8 cellular contexts compared by ENCODE assay signal in genomic region chr11:64777449-64778222, GRCh38. TPM values are rescaled to one million over a fixed set of nuclear protein-coding genes. Genes with fewer than 3 reads are reported as not detected.
DNase-seq lines count a peak whose midpoint lies in the region; FAIRE-seq and TF ChIP-seq lines count a peak whose summit lies in the region.

No MANE protein-coding gene starts in this region.

- no peaks in the 10 kb centered on the region for H3K9me3 Mint-ChIP-seq in nephron

- H3K4me3 ChIP-seq in fibroblast of the aortic adventitia (ENCODE audit: low read depth, low read length) = peak overlapping the region; percentile 97

- peak overlapping the region; percentile 86 to 99 (median 98) for H3K4me3 Mint-ChIP-seq in nephron

- no peaks in the 10 kb centered on the region for H3K27me3 Mint-ChIP-seq in nephron (ENCODE audit: low read depth)

- H3K4me1 Mint-ChIP-seq in nephron = peaks cover 47% of the 10 kb centered on the region

- peaks cover 49% of the 10 kb centered on the region for H3K36me3 Mint-ChIP-seq in nephron (ENCODE audit: low read depth)

- DNase-seq in NCI-H187 (lab: John Stamatoyannopoulos, UW) (peak; percentile 44 to 61), NCI-H187 treated with DMSO at 0.1 percent for 48 hours (lab: John Stamatoyannopoulos, UW) (no peak), HT-29 (ENCODE audit: low spot score) (peak; percentile 88), RCC 7860 (ENCODE audit: low spot score) (peak; percentile 33), fibroblast of the aortic adventitia (ENCODE audit: low read depth) (peak; percentile 79)
- peak; percentile 73 for DNase-seq in activated effector memory CD4-positive, alpha-beta T cell treated with Interleukin-2 at 50 U/mL for 16 hours
- peak; percentile 62 to 87 (median 78) for DNase-seq in stimulated activated naive CD4-positive, alpha-beta T cell (lab: John Stamatoyannopoulos, UW)

- peak overlapping the region; percentile 78 to 98 (median 95) for H3K27ac Mint-ChIP-seq in nephron

- no peak for TF ChIP-seq CTCF in fibroblast of the aortic adventitia (IDR thresholded peaks at IDR 0.05; ENCODE audit: insufficient read depth, low read length)
- no peak for TF ChIP-seq CTCF in nephron (IDR thresholded peaks at IDR 0.05; ENCODE audit: unreplicated experiment in 3 of 3)

- no peak for FAIRE-seq in RCC 7860 (lab: Jason Lieb, UNC)

RNA-seq across cellular contexts. Expression of gene SF1, which starts 0.7 kb away (rescaled TPM):
- 193 and 251 TPM in 2 replicates for total RNA-seq in HT-29 (2014; rRNA removed; shearing (Covaris generic))
- total RNA-seq in fibroblast of the aortic adventitia (ENCODE audit: low replicate concordance) = 150 and 183 TPM in 2 replicates

RNA-seq across cellular contexts. Expression of gene PYGM, which starts 17.9 kb away (rescaled TPM):
- total RNA-seq in HT-29 (2014; rRNA removed; shearing (Covaris generic)) = 0.16 and 0.23 TPM in 2 replicates
- 0.63 and 1.7 TPM in 2 replicates for total RNA-seq in fibroblast of the aortic adventitia (ENCODE audit: low replicate concordance)

RNA-seq across cellular contexts. Expression of gene MAP4K2, which starts 25.4 kb away (rescaled TPM):
- 44.4 and 57.0 TPM in 2 replicates for total RNA-seq in HT-29 (2014; rRNA removed; shearing (Covaris generic))
- total RNA-seq in fibroblast of the aortic adventitia (ENCODE audit: low replicate concordance) = 9.6 and 11.4 TPM in 2 replicates

RNA-seq across cellular contexts. Expression of gene MEN1, which starts 32.7 kb away (rescaled TPM):
- 35.1 and 38.0 TPM in 2 replicates for total RNA-seq in HT-29 (2014; rRNA removed; shearing (Covaris generic))
- total RNA-seq in fibroblast of the aortic adventitia (ENCODE audit: low replicate concordance) = 6.2 and 15.9 TPM in 2 replicates

RNA-seq across cellular contexts. Expression of gene RASGRP2, which starts 33.7 kb away (rescaled TPM):
- not detected in 2 replicates for total RNA-seq in HT-29 (2014; rRNA removed; shearing (Covaris generic))
- 0.25 TPM in 1 of 2 replicates, not detected in the other for total RNA-seq in fibroblast of the aortic adventitia (ENCODE audit: low replicate concordance)
